Comparison of ENCODE assay signal across 9 cellular contexts in the genomic region with DNA sequence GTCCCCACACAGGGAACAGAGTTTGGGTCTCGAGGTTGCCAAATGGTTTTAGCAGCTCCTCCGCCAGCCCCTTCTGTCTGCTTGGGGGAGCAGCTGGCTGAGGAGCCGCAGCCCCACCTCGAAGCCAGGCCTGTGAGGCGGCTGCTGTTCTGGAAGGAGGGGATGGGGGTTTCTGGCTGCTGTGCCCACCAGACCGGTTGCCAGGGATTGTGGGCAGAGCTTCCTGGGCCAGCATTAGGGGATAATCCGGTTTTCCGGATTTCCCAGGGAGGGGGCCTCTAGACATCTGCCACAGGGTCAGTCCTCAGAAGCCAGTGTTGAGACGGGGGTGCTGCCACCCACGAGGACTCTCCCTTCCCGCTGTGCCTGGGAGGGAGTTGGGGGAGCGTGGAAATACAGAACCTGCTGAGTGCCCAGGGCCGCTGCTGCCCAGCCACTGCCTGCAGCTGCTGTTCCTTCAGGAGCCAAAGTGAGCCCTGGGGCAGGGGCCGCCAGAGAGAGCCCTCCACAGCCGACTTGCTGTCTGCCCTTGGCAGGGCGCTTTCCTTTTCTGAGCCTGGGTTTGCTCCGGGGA. TPM values are rescaled to one million over a fixed set of nuclear protein-coding genes. Genes with fewer than 3 reads are reported as not detected.
A peak's percentile ranks its signal among the peaks of the same experiment; 100 is the strongest.
DNase-seq lines count a peak whose midpoint lies in the region; ATAC-seq, FAIRE-seq and TF ChIP-seq lines count a peak whose summit lies in the region.
"Had no signal": no experiment of that assay in that cellular context is flagged by ENCODE, and none has a peak within 500 bp of the region (broad histone marks: within the 10 kb centered on the region; RNA-seq: fewer than 3 reads in every experiment).

No MANE protein-coding gene starts in this region.

- peak overlapping the region; percentile 77 for H3K4me2 ChIP-seq in GM12878 (ENCODE audit: control insufficient read depth, insufficient read depth)

- no peak overlapping the region for H2AFZ ChIP-seq in GM12878 (ENCODE audit: control insufficient read depth, low read depth, low read length)

- no peaks in the 10 kb centered on the region for H3K9me3 Mint-ChIP-seq in activated T-cell treated with anti-CD3 and anti-CD28 coated beads, Interleukin-2, amount 50 U/mL, for 4 hours

- H3K4me1 Mint-ChIP-seq in activated T-cell treated with anti-CD3 and anti-CD28 coated beads, Interleukin-2, amount 50 U/mL, for 4 hours (ENCODE audit: low read depth), result peaks cover 22% of the 10 kb centered on the region

- no peaks in the 10 kb centered on the region for H3K27me3 Mint-ChIP-seq in activated T-cell treated with anti-CD3 and anti-CD28 coated beads, Interleukin-2, amount 50 U/mL, for 4 hours (ENCODE audit: low read depth)

- H3K9ac ChIP-seq in GM12878 (ENCODE audit: control insufficient read depth, insufficient read depth, low read length), result peak overlapping the region; percentile 88

- no peak for FAIRE-seq in GM12878 (lab: Jason Lieb, UNC)

- CTCF ChIA-PET in GM12878 (lab: Yijun Ruan, JAX), result interaction anchor here (1.1 to 7.4 kb wide), 3 partner anchors 9 to 45 kb away, joined by 3 to 42 read pairs (median 4); no protein-coding TSS in a partner anchor

- TF ChIP-seq POLR2A in GM12878 (IDR thresholded peaks at IDR 0.05; ENCODE audit: low read depth, low read length) (no peak), right lobe of liver (IDR thresholded peaks at IDR 0.05) (no peak), tibial nerve (IDR thresholded peaks at IDR 0.05) (no peak)

- H3K79me2 ChIP-seq in GM12878 (ENCODE audit: control insufficient read depth, insufficient read depth, low read length), result peaks cover 27% of the 10 kb centered on the region

- peaks cover 4% of the 10 kb centered on the region for H3K36me3 Mint-ChIP-seq in activated T-cell treated with anti-CD3 and anti-CD28 coated beads, Interleukin-2, amount 50 U/mL, for 4 hours (ENCODE audit: insufficient read depth)

- SMC1A ChIA-PET in GM12878 (lab: Charles Lee; ENCODE audit: uncharacterized antibody, unreplicated experiment), result interaction anchor here (2.6 to 2.9 kb wide), 2 partner anchors 22 to 41 kb away, joined by 14 to 20 read pairs; no protein-coding TSS in a partner anchor

- ATAC-seq in activated T-cell treated with anti-CD3 and anti-CD28 coated beads, Interleukin-2, amount 50 U/mL, for 4 hours, result no peak
- ATAC-seq in GM12878, result no peak
- ATAC-seq in right lobe of liver, result no peak
- no peak for ATAC-seq in HG02970 (IDR thresholded peaks at IDR 0.05; ENCODE audit: low FRiP score, unreplicated experiment)

- intact Hi-C loops in GM12878 (cut with micrococcal nuclease; ENCODE audit: unreplicated experiment) (loop anchor here (5.0 kb wide), 1 partner anchor 39 kb away; the partner anchor contains the start of gene BSG), right lobe of liver (cut with DNase I) (no loop called here)

- DNase-seq in activated T-cell treated with anti-CD3 and anti-CD28 coated beads, Interleukin-2, amount 50 U/mL, for 4 hours, result no peak
- DNase-seq in activated T-cell treated with anti-CD3 and anti-CD28 coated beads for 4 hours, result no peak
- DNase-seq in GM12878 (ENCODE audit: low read depth, low spot score), result no peak
- DNase-seq in right lobe of liver, result peak in 1 of 3 donors; percentile 37
- no peak for DNase-seq in tibial nerve (ENCODE audit: low spot score in 2 of 2)
- no peak for DNase-seq in retina
- no peak for DNase-seq in NCI-H69 (lab: John Stamatoyannopoulos, UW)

- peak overlapping the region; percentile 47 for H3K27ac ChIP-seq in GM12878 (ENCODE audit: control insufficient read depth, insufficient read depth)
- peak overlapping the region; percentile 83 to 95 (median 88) for H3K27ac ChIP-seq in right lobe of liver
- H3K27ac ChIP-seq in tibial nerve, result peak overlapping the region; percentile 80 to 99 (median 89)

- TSS peak; percentile 59 for BruUV-seq in GM12878 (replicated peaks; lab: Mats Ljungman, UMichigan)

- H3K4me1 ChIP-seq in GM12878 (ENCODE audit: control insufficient read depth, insufficient read depth, low read length), result peaks cover 8% of the 10 kb centered on the region
- H3K4me1 ChIP-seq in right lobe of liver, result peaks cover 0 to 23% (median 11%) of the 10 kb centered on the region in 4 donors
- peaks cover 6 to 39% (median 21%) of the 10 kb centered on the region in 4 donors for H3K4me1 ChIP-seq in tibial nerve

- H3K4me3 Mint-ChIP-seq in activated T-cell treated with anti-CD3 and anti-CD28 coated beads, Interleukin-2, amount 50 U/mL, for 4 hours, result peak overlapping the region; percentile 86

- RAD21 ChIA-PET in GM12878 (lab: Charles Lee; ENCODE audit: unreplicated experiment), result interaction anchor here (2.1 kb wide), 1 partner anchor 23 kb away, joined by 17 read pairs; no protein-coding TSS in a partner anchor

- TF ChIP-seq RAD21 in GM12878 (IDR thresholded peaks at IDR 0.05; ENCODE audit: insufficient read depth, low read depth, low read length), result no peak

- H3K27me3 ChIP-seq in GM12878 (replicated peaks in 1 of 2; ENCODE audit: control insufficient read depth in 2 of 2, insufficient read depth in 2 of 2, low read length in 1 of 2) (no peaks in the 10 kb centered on the region), right lobe of liver (no peaks in the 10 kb centered on the region), tibial nerve (no peaks in the 10 kb centered on the region)

- in situ Hi-C loops in GM12878 (cut with MboI), result no loop called here

- WGBS in GM12878 (ENCODE audit: insufficient coverage, insufficient replicate concordance, low lambda C conversion rate, missing lambda C conversion rate), result 76% methylated on average over 16 of the region's 17 CpGs
- 24% methylated on average over 4 of the region's 17 CpGs for WGBS in right lobe of liver (ENCODE audit: insufficient coverage, low coverage, low lambda C conversion rate, missing lambda C conversion rate)
- WGBS in tibial nerve, 2 donors, result 30 to 31% methylated on average over 15 to 17 of the region's 17 CpGs

- H3K36me3 ChIP-seq in GM12878 (ENCODE audit: control insufficient read depth in 2 of 2, insufficient read depth in 2 of 2, low read length in 1 of 2) (peaks cover 0 to 5% of the 10 kb centered on the region in 2 experiments; a peak in 3 of 4 replicates), right lobe of liver (peaks cover 4 to 27% (median 10%) of the 10 kb centered on the region in 4 donors), tibial nerve (peaks cover 3 to 35% (median 9%) of the 10 kb centered on the region in 3 donors)

- TF ChIP-seq CTCF in GM12878 (IDR thresholded peaks at IDR 0.05 in 2 of 3, conservative IDR thresholded peaks at IDR 0.05 in 1 of 3; ENCODE audit: control insufficient read depth in 2 of 3, extremely low read depth in 1 of 3, insufficient read depth in 1 of 3, low read depth in 3 of 3, low read length in 3 of 3), result no peak
- TF ChIP-seq CTCF in right lobe of liver (IDR thresholded peaks at IDR 0.05), result no peak
- TF ChIP-seq CTCF in tibial nerve (IDR thresholded peaks at IDR 0.05), result no peak

- POLR2A ChIA-PET in GM12878 (lab: Charles Lee), result interaction anchor here (0.5 to 1.0 kb wide), 2 partner anchors 23 to 911 kb away, joined by 3 read pairs; no protein-coding TSS in a partner anchor

- H3K4me3 ChIP-seq in GM12878 (peak overlapping the region; percentile 97), right lobe of liver (peak overlapping the region; percentile 87 to 95 (median 94)), tibial nerve (peak overlapping the region; percentile 83 to 100 (median 98))

- TF ChIP-seq EP300 in GM12878 (IDR thresholded peaks at IDR 0.05; ENCODE audit: borderline replicate concordance in 1 of 2, control insufficient read depth in 1 of 2, low read depth in 2 of 2, low read length in 2 of 2) (no peak), tibial nerve (IDR thresholded peaks at IDR 0.05) (no peak)

- no peaks in the 10 kb centered on the region for H4K20me1 ChIP-seq in GM12878 (ENCODE audit: control insufficient read depth, insufficient read depth)

- H3K9me3 ChIP-seq in GM12878 (replicated peaks; ENCODE audit: control insufficient read depth, insufficient read depth, low read length) (no peaks in the 10 kb centered on the region; the same call in 2 of the 3 replicates), right lobe of liver (no peaks in the 10 kb centered on the region), tibial nerve (no peaks in the 10 kb centered on the region)

RNA-seq across cellular contexts. Expression of gene CDC34, which starts 2.0 kb away (rescaled TPM):
- total RNA-seq in activated T-cell treated with anti-CD3 and anti-CD28 coated beads, Interleukin-2, amount 50 U/mL, for 4 hours, result 10 to 100 TPM; 42.1 to 48.7 (median 45.7) TPM
- 16.2 and 17.0 TPM in 2 replicates for total RNA-seq in GM12878 (2013; cell fraction: nucleolus; rRNA removed)
- 48.9 and 50.5 TPM in 2 replicates for total RNA-seq in GM12878 (2014; rRNA removed)
- total RNA-seq in GM12878 (2014; rRNA removed; fragmentation: Illumina TruSeq; extraction: Trizol), result 17.6 and 18.5 TPM in 2 replicates
- total RNA-seq in GM12878 (2021), result 41.4 and 41.9 TPM in 2 replicates
- polyA plus RNA-seq in GM12878 (2011; ENCODE audit: low read depth), result 7.5 TPM
- 14.6 and 38.5 TPM in 2 replicates for polyA plus RNA-seq in GM12878 (2011; rRNA removed)
- 36.8 and 52.4 TPM in 2 replicates for polyA plus RNA-seq in GM12878 (2011; cell fraction: cytosol; rRNA removed)
- 41.4 and 53.6 TPM in 2 replicates for polyA plus RNA-seq in GM12878 (2011; cell fraction: nucleus; rRNA removed)
- polyA plus RNA-seq in GM12878 (2012), result 22.7 and 23.7 TPM in 2 replicates
- 5.9 and 14.9 TPM in 2 replicates for polyA plus RNA-seq in GM12878 (2014; fragmentation: Illumina TruSeq; extraction: Trizol)
- polyA plus RNA-seq in GM12878 (2014; fragmentation: Nextera tagmentation; extraction: Ambion mirVana), result 1 to 10 TPM in 1 of 2 experiments, under 1 TPM in 1; 0.31 to 1.3 TPM
- polyA plus RNA-seq in GM12878 (2014; rRNA removed), result 43.8 and 49.3 TPM in 2 replicates
- polyA plus RNA-seq in GM12878 (2016; fragmentation: Nextera tagmentation; extraction: Ambion mirVana), result 10 to 100 TPM in 1 of 2 experiments, 1 to 10 TPM in 1; 6.9 to 41.1 TPM
- 10.9 and 19.3 TPM in 2 replicates for polyA minus RNA-seq in GM12878 (2011; rRNA and poly(A)+ RNA removed)
- polyA minus RNA-seq in GM12878 (2011; cell fraction: cytosol; rRNA and poly(A)+ RNA removed), result 11.0 and 15.9 TPM in 2 replicates
- polyA minus RNA-seq in GM12878 (2011; cell fraction: nucleus; rRNA and poly(A)+ RNA removed), result 6.5 and 9.4 TPM in 2 replicates
- 10 to 100 TPM; 44.8 to 81.8 (median 49.5) TPM for total RNA-seq in right lobe of liver
- 100 to 1,000 TPM in 1 of 4 donors, 10 to 100 TPM in 3; 60.7 to 110 (median 73.4) TPM for total RNA-seq in tibial nerve

RNA-seq across cellular contexts. Expression of gene GZMM, which starts 10.3 kb away (rescaled TPM):
- total RNA-seq in activated T-cell treated with anti-CD3 and anti-CD28 coated beads, Interleukin-2, amount 50 U/mL, for 4 hours, result 10 to 100 TPM; 53.2 to 71.8 (median 65.8) TPM
- total RNA-seq in GM12878 (2013; cell fraction: nucleolus; rRNA removed), result not detected in 2 replicates
- not detected in 2 replicates for total RNA-seq in GM12878 (2014; rRNA removed)
- not detected in 2 replicates for total RNA-seq in GM12878 (2014; rRNA removed; fragmentation: Illumina TruSeq; extraction: Trizol)
- total RNA-seq in GM12878 (2021), result 0.23 TPM in 1 of 2 replicates, not detected in the other
- polyA plus RNA-seq in GM12878 (2011; ENCODE audit: low read depth), result not detected
- polyA plus RNA-seq in GM12878 (2011; rRNA removed), result 0.24 and 0.48 TPM in 2 replicates
- 1.4 and 1.6 TPM in 2 replicates for polyA plus RNA-seq in GM12878 (2011; cell fraction: cytosol; rRNA removed)
- 0.51 and 1.8 TPM in 2 replicates for polyA plus RNA-seq in GM12878 (2011; cell fraction: nucleus; rRNA removed)
- not detected in 2 replicates for polyA plus RNA-seq in GM12878 (2012)
- polyA plus RNA-seq in GM12878 (2014; fragmentation: Illumina TruSeq; extraction: Trizol), result not detected in 2 replicates
- not detected for polyA plus RNA-seq in GM12878 (2014; fragmentation: Nextera tagmentation; extraction: Ambion mirVana)
- polyA plus RNA-seq in GM12878 (2014; rRNA removed), result 0.09 TPM in 2 replicates
- polyA plus RNA-seq in GM12878 (2016; fragmentation: Nextera tagmentation; extraction: Ambion mirVana), result not detected
- 0.98 TPM in 1 of 2 replicates, not detected in the other for polyA minus RNA-seq in GM12878 (2011; rRNA and poly(A)+ RNA removed)
- polyA minus RNA-seq in GM12878 (2011; cell fraction: cytosol; rRNA and poly(A)+ RNA removed), result not detected in 2 replicates
- not detected in 2 replicates for polyA minus RNA-seq in GM12878 (2011; cell fraction: nucleus; rRNA and poly(A)+ RNA removed)
- under 1 TPM in 3 of 6 experiments, not detected in 3; 0.59 to 0.95 (median 0.74) TPM for total RNA-seq in right lobe of liver
- total RNA-seq in tibial nerve, result 1 to 10 TPM in 1 of 4 donors, not detected in 3; 2.5 TPM
- total RNA-seq: HT1080 had no signal

RNA-seq across cellular contexts. Expression of gene TPGS1, which starts 26.3 kb away (rescaled TPM):
- total RNA-seq in activated T-cell treated with anti-CD3 and anti-CD28 coated beads, Interleukin-2, amount 50 U/mL, for 4 hours, result 10 to 100 TPM; 21.9 to 22.8 (median 22.6) TPM
- 5.4 and 6.8 TPM in 2 replicates for total RNA-seq in GM12878 (2013; cell fraction: nucleolus; rRNA removed)
- total RNA-seq in GM12878 (2014; rRNA removed), result 19.3 and 24.7 TPM in 2 replicates
- total RNA-seq in GM12878 (2014; rRNA removed; fragmentation: Illumina TruSeq; extraction: Trizol), result 0.46 and 0.72 TPM in 2 replicates
- total RNA-seq in GM12878 (2021), result 20.4 and 21.5 TPM in 2 replicates
- 0.42 TPM for polyA plus RNA-seq in GM12878 (2011; ENCODE audit: low read depth)
- 0.26 and 0.86 TPM in 2 replicates for polyA plus RNA-seq in GM12878 (2011; rRNA removed)
- polyA plus RNA-seq in GM12878 (2011; cell fraction: cytosol; rRNA removed), result 1.7 and 5.1 TPM in 2 replicates
- polyA plus RNA-seq in GM12878 (2011; cell fraction: nucleus; rRNA removed), result 2.8 and 4.9 TPM in 2 replicates
- polyA plus RNA-seq in GM12878 (2012), result 4.8 and 5.9 TPM in 2 replicates
- 0.24 TPM in 1 of 2 replicates, not detected in the other for polyA plus RNA-seq in GM12878 (2014; fragmentation: Illumina TruSeq; extraction: Trizol)
- polyA plus RNA-seq in GM12878 (2014; fragmentation: Nextera tagmentation; extraction: Ambion mirVana), result not detected
- 18.1 and 21.3 TPM in 2 replicates for polyA plus RNA-seq in GM12878 (2014; rRNA removed)
- 10 to 100 TPM in 1 of 2 experiments, 1 to 10 TPM in 1; 1.3 to 14.1 TPM for polyA plus RNA-seq in GM12878 (2016; fragmentation: Nextera tagmentation; extraction: Ambion mirVana)
- polyA minus RNA-seq in GM12878 (2011; rRNA and poly(A)+ RNA removed), result 0.95 and 1.7 TPM in 2 replicates
- polyA minus RNA-seq in GM12878 (2011; cell fraction: cytosol; rRNA and poly(A)+ RNA removed), result 2.4 TPM in 1 of 2 replicates, not detected in the other
- 2.1 and 4.2 TPM in 2 replicates for polyA minus RNA-seq in GM12878 (2011; cell fraction: nucleus; rRNA and poly(A)+ RNA removed)
- total RNA-seq in right lobe of liver, result 10 to 100 TPM in 3 of 6 experiments, 1 to 10 TPM in 3; 8.2 to 42.2 (median 10.3) TPM
- total RNA-seq in tibial nerve, result 100 to 1,000 TPM; 108 to 131 (median 115) TPM

RNA-seq across cellular contexts. Expression of gene MADCAM1, which starts 37.3 kb away (rescaled TPM):
- under 1 TPM; 0.18 to 0.26 (median 0.19) TPM for total RNA-seq in activated T-cell treated with anti-CD3 and anti-CD28 coated beads, Interleukin-2, amount 50 U/mL, for 4 hours
- 0.47 and 1.0 TPM in 2 replicates for total RNA-seq in GM12878 (2013; cell fraction: nucleolus; rRNA removed)
- total RNA-seq in GM12878 (2014; rRNA removed), result not detected in 2 replicates
- total RNA-seq in GM12878 (2014; rRNA removed; fragmentation: Illumina TruSeq; extraction: Trizol), result not detected in 2 replicates
- 0.16 and 0.31 TPM in 2 replicates for total RNA-seq in GM12878 (2021)
- polyA plus RNA-seq in GM12878 (2011; ENCODE audit: low read depth), result 0.14 TPM
- polyA plus RNA-seq in GM12878 (2011; rRNA removed), result not detected in 2 replicates
- polyA plus RNA-seq in GM12878 (2011; cell fraction: cytosol; rRNA removed), result 0.28 TPM in 1 of 2 replicates, not detected in the other
- polyA plus RNA-seq in GM12878 (2011; cell fraction: nucleus; rRNA removed), result 1.3 and 1.4 TPM in 2 replicates
- polyA plus RNA-seq in GM12878 (2012), result 0.62 and 0.76 TPM in 2 replicates
- 0.06 TPM in 1 of 2 replicates, not detected in the other for polyA plus RNA-seq in GM12878 (2014; fragmentation: Illumina TruSeq; extraction: Trizol)
- not detected for polyA plus RNA-seq in GM12878 (2014; fragmentation: Nextera tagmentation; extraction: Ambion mirVana)
- 0.19 and 0.24 TPM in 2 replicates for polyA plus RNA-seq in GM12878 (2014; rRNA removed)
- polyA plus RNA-seq in GM12878 (2016; fragmentation: Nextera tagmentation; extraction: Ambion mirVana), result under 1 TPM; 0.31 to 0.32 TPM
- 0.21 TPM in 1 of 2 replicates, not detected in the other for polyA minus RNA-seq in GM12878 (2011; rRNA and poly(A)+ RNA removed)
- not detected in 2 replicates for polyA minus RNA-seq in GM12878 (2011; cell fraction: cytosol; rRNA and poly(A)+ RNA removed)
- polyA minus RNA-seq in GM12878 (2011; cell fraction: nucleus; rRNA and poly(A)+ RNA removed), result 0.36 and 0.57 TPM in 2 replicates
- under 1 TPM; 0.11 to 0.69 (median 0.31) TPM for total RNA-seq in right lobe of liver
- under 1 TPM in 1 of 4 donors, not detected in 3; 0.21 TPM for total RNA-seq in tibial nerve
- total RNA-seq: HT1080 had no signal

RNA-seq across cellular contexts. Expression of gene BSG, which starts 38.8 kb away (rescaled TPM):
- total RNA-seq in activated T-cell treated with anti-CD3 and anti-CD28 coated beads, Interleukin-2, amount 50 U/mL, for 4 hours, result 100 to 1,000 TPM; 241 to 277 (median 250) TPM
- total RNA-seq in GM12878 (2013; cell fraction: nucleolus; rRNA removed), result 235 and 258 TPM in 2 replicates
- 209 and 247 TPM in 2 replicates for total RNA-seq in GM12878 (2014; rRNA removed)
- total RNA-seq in GM12878 (2014; rRNA removed; fragmentation: Illumina TruSeq; extraction: Trizol), result 53.5 and 64.8 TPM in 2 replicates
- 244 and 253 TPM in 2 replicates for total RNA-seq in GM12878 (2021)
- polyA plus RNA-seq in GM12878 (2011; ENCODE audit: low read depth), result 54.3 TPM
- 66.3 and 248 TPM in 2 replicates for polyA plus RNA-seq in GM12878 (2011; rRNA removed)
- polyA plus RNA-seq in GM12878 (2011; cell fraction: cytosol; rRNA removed), result 257 and 342 TPM in 2 replicates
- 260 and 337 TPM in 2 replicates for polyA plus RNA-seq in GM12878 (2011; cell fraction: nucleus; rRNA removed)
- 173 and 195 TPM in 2 replicates for polyA plus RNA-seq in GM12878 (2012)
- 22.1 and 60.8 TPM in 2 replicates for polyA plus RNA-seq in GM12878 (2014; fragmentation: Illumina TruSeq; extraction: Trizol)
- 1 to 10 TPM; 2.8 to 9.5 TPM for polyA plus RNA-seq in GM12878 (2014; fragmentation: Nextera tagmentation; extraction: Ambion mirVana)
- 151 and 202 TPM in 2 replicates for polyA plus RNA-seq in GM12878 (2014; rRNA removed)
- polyA plus RNA-seq in GM12878 (2016; fragmentation: Nextera tagmentation; extraction: Ambion mirVana), result 100 to 1,000 TPM; 288 to 297 TPM
- polyA minus RNA-seq in GM12878 (2011; rRNA and poly(A)+ RNA removed), result 137 and 184 TPM in 2 replicates
- polyA minus RNA-seq in GM12878 (2011; cell fraction: cytosol; rRNA and poly(A)+ RNA removed), result 137 and 151 TPM in 2 replicates
- 45.3 and 89.1 TPM in 2 replicates for polyA minus RNA-seq in GM12878 (2011; cell fraction: nucleus; rRNA and poly(A)+ RNA removed)
- total RNA-seq in right lobe of liver, result 100 to 1,000 TPM in 4 of 6 experiments, 10 to 100 TPM in 2; 88.6 to 369 (median 124) TPM
- 100 to 1,000 TPM; 303 to 400 (median 324) TPM for total RNA-seq in tibial nerve

Comparison
In these comparisons a context has a peak if more than half of its experiments do, and no peak if none do; other contexts are left out.
1. RNA of gene GZMM, which starts 10.3 kb away (total RNA-seq): 53.2 to 71.8 TPM in activated T-cell treated with anti-CD3 and anti-CD28 coated beads, Interleukin-2, amount 50 U/mL, for 4 hours; 0.59 to 0.95 TPM in right lobe of liver, 2.5 TPM in tibial nerve and 0.23 TPM in GM12878; every median in the first group is over 10 times any median in the second.
2. Peak in every context shown above with its lines, with median percentiles within 50 percentile points of each other: H3K27ac ChIP-seq and H3K4me3 ChIP-seq.